Comparison of ENCODE assay signal across 17 cellular contexts in genomic region chr10:48231699-48232315, GRCh38. TPM values are rescaled to one million over a fixed set of nuclear protein-coding genes. Genes with fewer than 3 reads are reported as not detected.
DNase-seq lines count a peak whose midpoint lies in the region; ATAC-seq and TF ChIP-seq lines count a peak whose summit lies in the region.
"Had no signal": no experiment of that assay in that cellular context is flagged by ENCODE, and none has a peak within 500 bp of the region (broad histone marks: within the 10 kb centered on the region; RNA-seq: fewer than 3 reads in every experiment).

No MANE protein-coding gene starts in this region.

- H3K36me3 ChIP-seq in osteoblast (ENCODE audit: insufficient read depth, low read length): no peaks in the 10 kb centered on the region
- H3K36me3 ChIP-seq: HAP-1, SJCRH30 had no signal

- H3K4me3 ChIP-seq in osteoblast (ENCODE audit: insufficient read depth, low read length): no peak overlapping the region
- H3K4me3 ChIP-seq: body of pancreas, HAP-1, SJCRH30 had no signal

- no peaks in the 10 kb centered on the region for H3K9me3 ChIP-seq in osteoblast (ENCODE audit: low read depth, low read length)
- H3K9me3 ChIP-seq: body of pancreas, HAP-1, SJCRH30 had no signal

- H3K27me3 Mint-ChIP-seq in activated naive CD8-positive, alpha-beta T cell treated with anti-CD3 and anti-CD28 coated beads for 36 hours: peaks cover 7% of the 10 kb centered on the region
- H3K27me3 Mint-ChIP-seq in mesothelial cell of epicardium (ENCODE audit: low read depth): peaks cover 5% of the 10 kb centered on the region

- peaks cover 15% of the 10 kb centered on the region for H3K27me3 ChIP-seq in osteoblast (ENCODE audit: insufficient read depth, low read length)
- H3K27me3 ChIP-seq: body of pancreas, SJCRH30 had no signal

- DNase-seq in ecto neural progenitor cell (ENCODE audit: low spot score) (peak; percentile 25), osteoblast (ENCODE audit: insufficient read length, low spot score, missing footprints) (no peak), mesothelial cell of epicardium (ENCODE audit: low spot score in 2 of 2, unreplicated experiment in 2 of 2) (no peak), NCI-H524 (lab: John Stamatoyannopoulos, UW) (no peak)
- no peak for DNase-seq in activated naive CD8-positive, alpha-beta T cell treated with anti-CD3 and anti-CD28 coated beads for 36 hours
- DNase-seq: body of pancreas; CD4-positive, alpha-beta T cell; KG1; NCI-H446 treated with DMSO at 0.1 percent for 48 hours; SJCRH30; trophoblast cell had no signal

- H3K27ac Mint-ChIP-seq in activated naive CD8-positive, alpha-beta T cell treated with anti-CD3 and anti-CD28 coated beads for 36 hours: no peak overlapping the region
- no peak overlapping the region for H3K27ac Mint-ChIP-seq in mesothelial cell of epicardium
- H3K27ac Mint-ChIP-seq: CD4-positive, alpha-beta T cell had no signal

- no peaks in the 10 kb centered on the region for H4K20me1 ChIP-seq in osteoblast (ENCODE audit: insufficient read depth, low read length)

- peak; percentile 86 for ATAC-seq in GM18511 (IDR thresholded peaks at IDR 0.05; ENCODE audit: unreplicated experiment)
- peak; percentile 79 for ATAC-seq in GM21515 (IDR thresholded peaks at IDR 0.05; ENCODE audit: unreplicated experiment)
- peak; percentile 74 for ATAC-seq in HG03108 (IDR thresholded peaks at IDR 0.05; ENCODE audit: unreplicated experiment)
- ATAC-seq: body of pancreas had no signal

- TF ChIP-seq CTCF in osteoblast (IDR thresholded peaks at IDR 0.05; ENCODE audit: extremely low read depth, low read depth, low read length) (no peak), mesothelial cell of epicardium (IDR thresholded peaks at IDR 0.05; ENCODE audit: unreplicated experiment) (no peak)

- no peak overlapping the region for H3K4me2 ChIP-seq in osteoblast (ENCODE audit: insufficient read depth, low read length)

- H3K9me3 Mint-ChIP-seq in activated naive CD8-positive, alpha-beta T cell treated with anti-CD3 and anti-CD28 coated beads for 36 hours: no peaks in the 10 kb centered on the region
- no peaks in the 10 kb centered on the region for H3K9me3 Mint-ChIP-seq in mesothelial cell of epicardium
- H3K9me3 Mint-ChIP-seq: CD4-positive, alpha-beta T cell had no signal

- H3K36me3 Mint-ChIP-seq in activated naive CD8-positive, alpha-beta T cell treated with anti-CD3 and anti-CD28 coated beads for 36 hours: no peaks in the 10 kb centered on the region
- H3K36me3 Mint-ChIP-seq in mesothelial cell of epicardium: no peaks in the 10 kb centered on the region

- H3K4me3 Mint-ChIP-seq in activated naive CD8-positive, alpha-beta T cell treated with anti-CD3 and anti-CD28 coated beads for 36 hours: no peak overlapping the region
- no peak overlapping the region for H3K4me3 Mint-ChIP-seq in mesothelial cell of epicardium
- H3K4me3 Mint-ChIP-seq: CD4-positive, alpha-beta T cell had no signal

- no peaks in the 10 kb centered on the region for H3K4me1 ChIP-seq in osteoblast (ENCODE audit: insufficient read depth, low read length)
- H3K4me1 ChIP-seq: body of pancreas, HAP-1, SJCRH30 had no signal

- no peak overlapping the region for H2AFZ ChIP-seq in osteoblast (ENCODE audit: low read length)

- H3K27ac ChIP-seq in osteoblast (ENCODE audit: low read depth, low read length): no peak overlapping the region
- H3K27ac ChIP-seq: body of pancreas, SJCRH30, VCaP had no signal

- no peaks in the 10 kb centered on the region for H3K4me1 Mint-ChIP-seq in activated naive CD8-positive, alpha-beta T cell treated with anti-CD3 and anti-CD28 coated beads for 36 hours
- no peaks in the 10 kb centered on the region for H3K4me1 Mint-ChIP-seq in mesothelial cell of epicardium

- no peaks in the 10 kb centered on the region for H3K79me2 ChIP-seq in osteoblast (ENCODE audit: insufficient read depth, low read length)

RNA-seq across cellular contexts. Expression of gene FRMPD2, which starts 42.7 kb away (rescaled TPM):
- not detected for total RNA-seq in activated naive CD8-positive, alpha-beta T cell treated with anti-CD3 and anti-CD28 coated beads for 36 hours
- total RNA-seq in osteoblast: 0.59 TPM in 1 of 2 replicates, not detected in the other
- total RNA-seq in mesothelial cell of epicardium: 0.18 to 0.43 TPM (median 0.22 TPM) in 3 replicates
- total RNA-seq: body of pancreas; CD4-positive, alpha-beta T cell; pulmonary artery endothelial cell; SJCRH30 had no signal
